ENCODE assay signal across 8 cellular contexts in the genomic region with DNA sequence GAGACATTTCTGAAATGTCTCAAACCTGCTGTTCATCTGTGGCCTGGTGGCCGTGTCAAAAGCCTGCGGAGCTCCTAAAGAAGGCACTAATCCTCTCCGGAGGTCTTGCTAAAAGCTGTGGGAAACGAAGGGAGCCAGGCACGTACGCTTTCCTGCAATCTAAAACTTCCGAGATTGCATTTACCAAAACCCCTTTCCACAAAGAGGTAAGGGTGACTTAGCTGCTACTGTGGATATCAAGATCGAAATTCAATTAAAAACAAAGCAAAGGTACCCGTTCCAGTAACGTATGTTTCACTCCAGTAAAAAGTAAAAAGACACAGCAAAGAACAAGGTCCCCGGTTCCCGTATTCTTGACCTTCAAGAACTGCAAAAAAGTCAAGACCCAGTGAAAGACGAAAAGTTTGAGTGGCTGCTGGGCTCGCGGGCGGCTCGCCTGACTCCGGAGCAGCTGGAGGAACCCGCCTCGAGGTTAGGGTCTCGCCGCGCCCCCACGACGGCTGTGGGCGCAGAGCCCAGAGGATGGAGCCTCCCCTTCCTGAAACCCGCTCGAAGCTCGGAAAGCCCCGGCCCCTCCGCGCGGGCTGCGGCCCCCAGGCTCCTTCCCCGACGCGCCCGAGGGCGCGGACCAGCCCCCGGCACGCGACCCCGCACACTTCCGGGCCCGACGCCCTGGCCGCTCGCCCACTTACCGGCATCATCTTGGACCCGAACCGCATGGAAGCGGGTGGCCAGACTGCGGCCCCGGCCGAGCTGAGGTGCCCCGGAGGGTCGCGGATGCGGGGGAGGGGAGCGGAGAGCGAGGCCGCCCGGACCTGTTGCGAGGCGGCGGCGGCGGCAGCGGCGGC. TPM values are rescaled to one million over a fixed set of nuclear protein-coding genes. Genes with fewer than 3 reads are reported as not detected.
DNase-seq lines count a peak whose midpoint lies in the region; ATAC-seq and TF ChIP-seq lines count a peak whose summit lies in the region.

No MANE protein-coding gene starts in this region.

- H3K4me1 ChIP-seq in SJCRH30, result peaks cover 4% of the 10 kb centered on the region; the same call in 1 of the 2 replicates
- H3K4me1 ChIP-seq in rectal smooth muscle tissue (ENCODE audit: control insufficient read depth, insufficient read depth, low read length), result peaks cover 7% of the 10 kb centered on the region

- no peak for TF ChIP-seq CTCF in CD4-positive, alpha-beta T cell (IDR thresholded peaks at IDR 0.05)

- H3K27ac ChIP-seq in CD4-positive, alpha-beta T cell (ENCODE audit: low read depth, low read length), result peak overlapping the region; percentile 93
- H3K27ac ChIP-seq in SJCRH30 (peak overlapping the region; percentile 73), rectal smooth muscle tissue (ENCODE audit: low read depth, low read length) (peak overlapping the region; percentile 95)

- CTCF ChIA-PET in CD4-positive, alpha-beta T cell (lab: Charles Lee), result interaction anchor here (0.6 to 4.6 kb wide), 12 partner anchors 10 to 133 kb away, joined by 3 to 38 read pairs (median 4); no protein-coding TSS in a partner anchor

- H3K36me3 ChIP-seq in SJCRH30 (no peaks in the 10 kb centered on the region), rectal smooth muscle tissue (ENCODE audit: control insufficient read depth, insufficient read depth, low read length) (no peaks in the 10 kb centered on the region)

- peak overlapping the region; percentile 100 for H3K27ac Mint-ChIP-seq in CD4-positive, alpha-beta T cell
- peak overlapping the region; percentile 96 for H3K27ac Mint-ChIP-seq in activated naive CD8-positive, alpha-beta T cell treated with anti-CD3 and anti-CD28 coated beads, Interleukin-2, amount 10 ng/mL, durations not matched to agents 7 days and 5 days

- H3K9me3 ChIP-seq in CD4-positive, alpha-beta T cell (ENCODE audit: control insufficient read depth, low read length), result no peaks in the 10 kb centered on the region
- no peaks in the 10 kb centered on the region for H3K9me3 ChIP-seq in SJCRH30 (replicated peaks)

- H3K36me3 Mint-ChIP-seq in CD4-positive, alpha-beta T cell (ENCODE audit: low read depth), result peaks cover 11% of the 10 kb centered on the region
- H3K36me3 Mint-ChIP-seq in activated naive CD8-positive, alpha-beta T cell treated with anti-CD3 and anti-CD28 coated beads, Interleukin-2, amount 10 ng/mL, durations not matched to agents 7 days and 5 days, result peaks cover 2% of the 10 kb centered on the region

- peak overlapping the region; percentile 64 for H3K9ac ChIP-seq in rectal smooth muscle tissue (ENCODE audit: low read length)

- peak overlapping the region; percentile 99 for H3K4me3 Mint-ChIP-seq in CD4-positive, alpha-beta T cell
- H3K4me3 Mint-ChIP-seq in activated naive CD8-positive, alpha-beta T cell treated with anti-CD3 and anti-CD28 coated beads, Interleukin-2, amount 10 ng/mL, durations not matched to agents 7 days and 5 days, result peak overlapping the region; percentile 98

- H3K9me3 Mint-ChIP-seq in CD4-positive, alpha-beta T cell, result no peaks in the 10 kb centered on the region
- H3K9me3 Mint-ChIP-seq in activated naive CD8-positive, alpha-beta T cell treated with anti-CD3 and anti-CD28 coated beads, Interleukin-2, amount 10 ng/mL, durations not matched to agents 7 days and 5 days, result peaks cover 6% of the 10 kb centered on the region

- peak; percentile 45 for ATAC-seq in CD4-positive, alpha-beta T cell (ENCODE audit: poor library complexity)
- ATAC-seq in GM19438 (IDR thresholded peaks at IDR 0.05; ENCODE audit: low read depth, unreplicated experiment) (peak; percentile 28), left cardiac atrium (peak; percentile 31 to 38)
- peak; percentile 28 for ATAC-seq in activated naive CD8-positive, alpha-beta T cell treated with anti-CD3 and anti-CD28 coated beads, Interleukin-2, amount 10 ng/mL, durations not matched to agents 7 days and 5 days (ENCODE audit: low read depth)

- POLR2A ChIA-PET in CD4-positive, alpha-beta T cell (lab: Charles Lee), result interaction anchor here (0.8 to 3.8 kb wide), 20 partner anchors 10 to 1932 kb away, joined by 3 to 78 read pairs (median 6); a partner anchor contains a TSS
- POLR2A ChIA-PET in activated naive CD8-positive, alpha-beta T cell treated with anti-CD3 and anti-CD28 coated beads, Interleukin-2, amount 10 ng/mL, durations not matched to agents 7 days and 5 days (lab: Charles Lee), result interaction anchor here (0.7 to 2.7 kb wide), 11 partner anchors 10 to 1132 kb away, joined by 3 to 24 read pairs (median 3); no protein-coding TSS in a partner anchor

- intact Hi-C loops in CD4-positive, alpha-beta T cell (cut with DNase I, micrococcal nuclease), result loop anchor here (2.0 to 10.0 kb wide), 6 partner anchors 30 to 1580 kb away; a partner anchor contains a TSS
- intact Hi-C loops in left cardiac atrium (cut with DNase I), result loop anchor here in 1 of 2 donors (10.0 kb wide), 1 partner anchor 140 kb away; no protein-coding TSS in a partner anchor

- H3K27me3 ChIP-seq in CD4-positive, alpha-beta T cell (ENCODE audit: control insufficient read depth, insufficient read depth, low read length), result no peaks in the 10 kb centered on the region
- no peaks in the 10 kb centered on the region for H3K27me3 ChIP-seq in SJCRH30
- no peaks in the 10 kb centered on the region for H3K27me3 ChIP-seq in rectal smooth muscle tissue (ENCODE audit: control insufficient read depth, insufficient read depth, low read length)

- DNase-seq in CD4-positive, alpha-beta T cell, result peak; percentile 33 to 56 (median 45)
- peak; percentile 22 for DNase-seq in HS-5 (ENCODE audit: low read depth)
- peak; percentile 70 to 73 for DNase-seq in SJCRH30
- DNase-seq in activated naive CD8-positive, alpha-beta T cell treated with anti-CD3 and anti-CD28 coated beads, Interleukin-2, amount 10 ng/mL, durations not matched to agents 7 days and 5 days, result peak; percentile 78
- DNase-seq in left cardiac atrium, result peak; percentile 68
- no peak for DNase-seq in globus pallidus (ENCODE audit: low spot score)

- H3K4me3 ChIP-seq in SJCRH30 (peak overlapping the region; percentile 93), rectal smooth muscle tissue (ENCODE audit: low read length) (peak overlapping the region; percentile 85)

- H3K4me1 Mint-ChIP-seq in CD4-positive, alpha-beta T cell (ENCODE audit: low read depth), result peaks cover 50% of the 10 kb centered on the region
- H3K4me1 Mint-ChIP-seq in activated naive CD8-positive, alpha-beta T cell treated with anti-CD3 and anti-CD28 coated beads, Interleukin-2, amount 10 ng/mL, durations not matched to agents 7 days and 5 days, result peaks cover 28% of the 10 kb centered on the region

- H3K27me3 Mint-ChIP-seq in CD4-positive, alpha-beta T cell, result no peaks in the 10 kb centered on the region
- no peaks in the 10 kb centered on the region for H3K27me3 Mint-ChIP-seq in activated naive CD8-positive, alpha-beta T cell treated with anti-CD3 and anti-CD28 coated beads, Interleukin-2, amount 10 ng/mL, durations not matched to agents 7 days and 5 days

RNA-seq across cellular contexts. Expression of a gene that starts 0.6 kb away (rescaled TPM):
- total RNA-seq in CD4-positive, alpha-beta T cell, result 100 to 1,000 TPM; 104 to 119 TPM
- total RNA-seq in SJCRH30 (2014; rRNA removed; shearing (Covaris generic)), result 51.2 and 54.4 TPM in 2 replicates
- total RNA-seq in activated naive CD8-positive, alpha-beta T cell treated with anti-CD3 and anti-CD28 coated beads, Interleukin-2, amount 10 ng/mL, durations not matched to agents 7 days and 5 days, result 10 to 100 TPM; 35.4 to 37.2 TPM
- 10 to 100 TPM; 24.0 to 26.9 TPM for total RNA-seq in left cardiac atrium
